In the genomic region with DNA sequence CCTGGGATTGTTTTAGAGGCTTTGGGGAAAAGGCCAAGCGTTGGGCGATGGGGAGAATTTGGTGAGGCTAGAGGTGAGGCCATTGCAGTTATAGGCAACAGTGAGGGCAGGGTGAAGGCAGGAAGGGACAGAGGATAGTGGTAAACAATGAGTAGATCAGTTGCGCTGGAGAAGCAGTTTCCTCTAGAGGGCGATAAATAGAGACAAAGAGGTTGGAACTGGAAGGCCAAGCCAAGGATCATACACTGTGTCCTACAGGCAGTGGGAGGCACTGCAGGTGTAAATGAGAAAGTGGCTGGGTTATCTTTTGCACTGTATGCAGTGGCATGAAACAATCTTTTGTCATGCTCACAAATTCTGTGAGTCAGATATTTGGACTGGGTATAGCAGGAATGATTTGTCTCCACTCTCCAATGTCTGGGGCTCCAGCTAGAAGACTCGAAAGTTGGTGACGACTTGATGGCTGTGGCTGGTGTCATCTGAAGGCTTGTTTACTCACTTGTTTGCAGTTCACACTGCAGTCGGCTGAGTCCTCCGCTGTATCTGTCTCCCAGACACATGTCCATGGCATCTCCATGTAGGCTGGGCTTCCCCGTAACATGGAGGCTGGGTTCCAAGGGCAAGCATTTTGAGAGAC, we compare ENCODE assay signal across 8 cellular contexts.
DNase-seq lines count a peak whose midpoint lies in the region; ATAC-seq and TF ChIP-seq lines count a peak whose summit lies in the region.

No MANE protein-coding gene starts in this region.

- H3K27ac Mint-ChIP-seq in Caco-2 (ENCODE audit: unreplicated experiment), result no peak overlapping the region
- no peak overlapping the region for H3K27ac Mint-ChIP-seq in T-helper 2 cell treated with Interferon-gamma antibody and Interleukin-4, amounts not matched to agents 5 μg/mL and 100 μg/mL, for 36 hours

- no peaks in the 10 kb centered on the region for H3K36me3 Mint-ChIP-seq in Caco-2 (ENCODE audit: insufficient read depth, unreplicated experiment)
- no peaks in the 10 kb centered on the region for H3K36me3 Mint-ChIP-seq in T-helper 2 cell treated with Interferon-gamma antibody and Interleukin-4, amounts not matched to agents 5 μg/mL and 100 μg/mL, for 36 hours (ENCODE audit: low read depth)

- intact Hi-C loops in Caco-2 (cut with micrococcal nuclease; ENCODE audit: unreplicated experiment), result loop anchor here (1.0 to 10.0 kb wide), 5 partner anchors 77 to 936 kb away; no protein-coding TSS in a partner anchor

- no peak overlapping the region for H3K4me3 ChIP-seq in Caco-2 (ENCODE audit: low read depth, low read length)

- no peaks in the 10 kb centered on the region for H3K4me1 Mint-ChIP-seq in Caco-2 (ENCODE audit: low read depth, unreplicated experiment)
- H3K4me1 Mint-ChIP-seq in T-helper 2 cell treated with Interferon-gamma antibody and Interleukin-4, amounts not matched to agents 5 μg/mL and 100 μg/mL, for 36 hours (ENCODE audit: low read depth), result peaks cover 2% of the 10 kb centered on the region

- no TSS peak for BruUV-seq in Caco-2 (replicated peaks; lab: Mats Ljungman, UMichigan)

- no peaks in the 10 kb centered on the region for H3K9me3 ChIP-seq in Caco-2

- 0 out of 2 replicates have a peak, but pooled peaks cover 2% of the 10 kb centered on the region for H3K4me1 ChIP-seq in Caco-2

- no peaks in the 10 kb centered on the region for H3K36me3 ChIP-seq in Caco-2 (ENCODE audit: control insufficient read depth, insufficient read depth, low read length)

- no peaks in the 10 kb centered on the region for H3K27me3 ChIP-seq in Caco-2 (replicated peaks; ENCODE audit: control insufficient read depth, insufficient read depth, low read length)

- ATAC-seq in GM18861 (IDR thresholded peaks at IDR 0.05; ENCODE audit: unreplicated experiment), result peak; percentile 98
- peak; percentile 91 for ATAC-seq in HG02970 (IDR thresholded peaks at IDR 0.05; ENCODE audit: low FRiP score, unreplicated experiment)

- TF ChIP-seq CTCF in Caco-2 (IDR thresholded peaks at IDR 0.05; ENCODE audit: insufficient read depth in 1 of 2, low read depth in 1 of 2, low read length in 1 of 2, severe bottlenecking in 1 of 2, unreplicated experiment in 1 of 2), result peak; percentile 90 to 93

- POLR2A ChIA-PET in Caco-2 (lab: Charles Lee), result no interaction called here

- DNase-seq in Caco-2 (peak; percentile 74 to 77), NCI-H1436 (lab: John Stamatoyannopoulos, UW) (peak; percentile 75), fibroblast of the conjunctiva (ENCODE audit: low read depth) (peak; percentile 30), T1000 (lab: John Stamatoyannopoulos, UW) (no peak)
- peak; percentile 39 for DNase-seq in T-helper 2 cell treated with Interferon-gamma antibody and Interleukin-4, amounts not matched to agents 5 μg/mL and 100 μg/mL, for 36 hours (ENCODE audit: low spot score)
- peak; percentile 9 for DNase-seq in stimulated activated CD4-positive, alpha-beta T cell treated with anti-CD3 and anti-CD28 coated beads, Interleukin-4, amount 100 ng/mL, for 24 hours

- H3K4me3 Mint-ChIP-seq in Caco-2 (ENCODE audit: unreplicated experiment), result no peak overlapping the region
- no peak overlapping the region for H3K4me3 Mint-ChIP-seq in T-helper 2 cell treated with Interferon-gamma antibody and Interleukin-4, amounts not matched to agents 5 μg/mL and 100 μg/mL, for 36 hours

- H3K9me3 Mint-ChIP-seq in Caco-2 (ENCODE audit: unreplicated experiment), result no peaks in the 10 kb centered on the region
- no peaks in the 10 kb centered on the region for H3K9me3 Mint-ChIP-seq in T-helper 2 cell treated with Interferon-gamma antibody and Interleukin-4, amounts not matched to agents 5 μg/mL and 100 μg/mL, for 36 hours

- peaks cover 7% of the 10 kb centered on the region for H3K27me3 Mint-ChIP-seq in Caco-2 (ENCODE audit: insufficient read depth, unreplicated experiment)
- peaks cover 2% of the 10 kb centered on the region for H3K27me3 Mint-ChIP-seq in T-helper 2 cell treated with Interferon-gamma antibody and Interleukin-4, amounts not matched to agents 5 μg/mL and 100 μg/mL, for 36 hours (ENCODE audit: low read depth)

- CTCF ChIA-PET in Caco-2 (lab: Charles Lee), result no interaction called here
